10 cellular contexts compared by ENCODE assay signal in genomic region chr10:50993817-50994251, GRCh38.
DNase-seq lines count a peak whose midpoint lies in the region; ATAC-seq, FAIRE-seq and TF ChIP-seq lines count a peak whose summit lies in the region.
"Had no signal": no experiment of that assay in that cellular context is flagged by ENCODE, and none has a peak within 500 bp of the region (broad histone marks: within the 10 kb centered on the region; RNA-seq: fewer than 3 reads in every experiment).

No MANE protein-coding gene starts in this region.

- no peak for TF ChIP-seq CTCF in cardiac fibroblast (IDR thresholded peaks at IDR 0.05; ENCODE audit: low read depth, low read length)
- no peak for TF ChIP-seq CTCF in Calu3 (IDR thresholded peaks at IDR 0.05; ENCODE audit: unreplicated experiment)

- in situ Hi-C loops in HAP-1 (cut with MboI; ENCODE audit: low sequenced_read_pairs): no loop called here

- H3K27me3 Mint-ChIP-seq in Calu3 (ENCODE audit: unreplicated experiment): peaks cover 27% of the 10 kb centered on the region

- peaks cover 17% of the 10 kb centered on the region for H3K36me3 Mint-ChIP-seq in Calu3 (ENCODE audit: insufficient read depth, unreplicated experiment)
- H3K36me3 Mint-ChIP-seq: activated naive CD8-positive, alpha-beta T cell had no signal

- no peaks in the 10 kb centered on the region for H3K4me1 ChIP-seq in HAP-1
- H3K4me1 ChIP-seq: parathyroid adenoma had no signal

- ATAC-seq in HG02885 (IDR thresholded peaks at IDR 0.05; ENCODE audit: poor library complexity, unreplicated experiment): no peak

- H3K4me3 Mint-ChIP-seq in Calu3 (ENCODE audit: low read depth, unreplicated experiment): no peak overlapping the region
- H3K4me3 Mint-ChIP-seq: activated naive CD8-positive, alpha-beta T cell had no signal

- no peaks in the 10 kb centered on the region for H3K9me3 ChIP-seq in HAP-1

- peaks cover 28% of the 10 kb centered on the region for H3K4me1 Mint-ChIP-seq in Calu3 (ENCODE audit: low read depth, unreplicated experiment)

- no peak for TF ChIP-seq POLR2A in H54 (IDR thresholded peaks at IDR 0.05; ENCODE audit: low read depth, low read length)

- CTCF ChIA-PET in Calu3 (lab: Charles Lee): no interaction called here

- no peaks in the 10 kb centered on the region for H3K9me3 Mint-ChIP-seq in Calu3 (ENCODE audit: low read depth, unreplicated experiment)

- no peaks in the 10 kb centered on the region for H3K36me3 ChIP-seq in HAP-1 (replicated peaks)

- H3K27me3 ChIP-seq in HAP-1 (ENCODE audit: low read depth): peaks cover 65% of the 10 kb centered on the region

- no peak for DNase-seq in H54 (ENCODE audit: insufficient read length, low spot score)
- peak; percentile 88 to 89 for DNase-seq in cardiac fibroblast (ENCODE audit: low read depth in 2 of 2)
- peak; percentile 65 for DNase-seq in left kidney (ENCODE audit: low read depth, low spot score)
- peak; percentile 51 for DNase-seq in stromal cell of bone marrow (ENCODE audit: low read depth)
- no peak for DNase-seq in NCI-H774 (lab: John Stamatoyannopoulos, UW)
- no peak for DNase-seq in HAP-1 (ENCODE audit: low spot score in 2 of 2)
- DNase-seq in Calu3: no peak

- intact Hi-C loops in Calu3 (cut with micrococcal nuclease; ENCODE audit: unreplicated experiment): loop anchor here (10.0 kb wide), 1 partner anchor 199 kb away; no protein-coding TSS in a partner anchor

- peak; percentile 50 for FAIRE-seq in H54 (lab: Jason Lieb, UNC)

- BruUV-seq in Calu3 (replicated peaks; lab: Mats Ljungman, UMichigan): no TSS peak

- peak overlapping the region; percentile 79 to 91 for H3K4me3 ChIP-seq in cardiac fibroblast (replicated peaks in 1 of 2; ENCODE audit: low read depth in 2 of 2, low read length in 2 of 2)
- no peak overlapping the region for H3K4me3 ChIP-seq in HAP-1

- H3K27ac Mint-ChIP-seq in Calu3 (ENCODE audit: unreplicated experiment): no peak overlapping the region
- H3K27ac Mint-ChIP-seq: activated naive CD8-positive, alpha-beta T cell had no signal

Comparison
In these comparisons a context has a peak if more than half of its experiments do, and no peak if none do; other contexts are left out.
1. DNase-seq: peak in cardiac fibroblast (2 of 2), left kidney (single experiment) and stromal cell of bone marrow (single experiment); none in H54 (single experiment), NCI-H774 (single experiment), HAP-1 (0 of 2) and Calu3 (single experiment).